Comparison of ENCODE assay signal across 22 cellular contexts in the genomic region with DNA sequence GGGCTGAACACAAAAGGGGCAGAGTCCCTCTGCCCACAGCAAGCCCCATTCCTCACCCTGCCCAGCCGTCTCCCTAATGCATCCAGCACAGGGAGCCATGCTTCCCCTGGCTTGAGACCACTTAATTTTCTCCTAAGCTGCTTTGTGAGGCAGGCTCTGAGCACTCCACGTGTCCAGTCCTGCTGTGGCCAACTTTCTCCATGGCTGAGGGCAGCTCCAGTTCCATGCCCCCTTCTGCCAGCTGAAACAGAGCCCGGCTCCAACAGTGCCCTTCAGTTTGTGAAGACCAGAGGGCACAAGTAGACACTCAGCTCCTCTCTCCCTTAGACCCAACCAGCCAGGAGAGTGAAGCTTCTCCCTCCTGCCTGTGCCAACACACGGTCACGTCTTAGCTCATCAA. TPM values are rescaled to one million over a fixed set of nuclear protein-coding genes. Genes with fewer than 3 reads are reported as not detected.
"Had no signal": no experiment of that assay in that cellular context is flagged by ENCODE, and none has a peak within 500 bp of the region (broad histone marks: within the 10 kb centered on the region; RNA-seq: fewer than 3 reads in every experiment).

No MANE protein-coding gene starts in this region.

- H3K4me1 ChIP-seq: body of pancreas, lower lobe of right lung, tibial artery had no signal

- H3K9me3 ChIP-seq: body of pancreas, esophagus squamous epithelium, gastroesophageal sphincter, lower lobe of right lung, neutrophil, ovary, tibial artery had no signal

- H3K36me3 ChIP-seq: esophagus squamous epithelium, gastroesophageal sphincter, heart right ventricle, lower lobe of right lung, neutrophil, ovary, tibial artery had no signal

- H3K27ac Mint-ChIP-seq: activated CD4-positive, alpha-beta memory T cell treated with anti-CD3 and anti-CD28 coated beads, Interleukin-2, amount 10 ng/mL, durations not matched to agents 7 days and 5 days; activated naive CD8-positive, alpha-beta T cell treated with anti-CD3 and anti-CD28 coated beads, Interleukin-2, amount 50 U/mL, for 24 hours; naive thymus-derived CD8-positive, alpha-beta T cell; T-helper 17 cell had no signal

- H3K4me1 Mint-ChIP-seq: naive thymus-derived CD8-positive, alpha-beta T cell had no signal

- H3K27me3 ChIP-seq: body of pancreas, esophagus squamous epithelium, heart right ventricle, ovary had no signal

- H3K36me3 Mint-ChIP-seq: naive thymus-derived CD8-positive, alpha-beta T cell had no signal

- H3K9me3 Mint-ChIP-seq: activated CD4-positive, alpha-beta memory T cell treated with anti-CD3 and anti-CD28 coated beads, Interleukin-2, amount 10 ng/mL, durations not matched to agents 7 days and 5 days; activated naive CD8-positive, alpha-beta T cell treated with anti-CD3 and anti-CD28 coated beads, Interleukin-2, amount 50 U/mL, for 24 hours; naive thymus-derived CD8-positive, alpha-beta T cell had no signal

- DNase-seq: activated CD4-positive, alpha-beta memory T cell treated with anti-CD3 and anti-CD28 coated beads, Interleukin-2, amount 10 ng/mL, durations not matched to agents 7 days and 5 days; activated CD4-positive, alpha-beta T cell treated with anti-CD3 and anti-CD28 coated beads for 48 hours; activated CD4-positive, CD25-positive, alpha-beta regulatory T cell; activated gamma-delta T cell; activated naive CD4-positive, alpha-beta T cell treated with anti-CD3 and anti-CD28 coated beads, Interleukin-2, amount 50 U/mL, for 16 hours; activated naive CD8-positive, alpha-beta T cell treated with anti-CD3 and anti-CD28 coated beads, Interleukin-2, amount 50 U/mL, for 24 hours; body of pancreas; esophagus squamous epithelium; heart right ventricle; lower lobe of right lung; naive thymus-derived CD8-positive, alpha-beta T cell; ovary; right cardiac atrium; stimulated activated CD4-positive, alpha-beta T cell treated with anti-CD3 and anti-CD28 coated beads, Interleukin-4, amount 100 ng/mL, for 4 hours; stimulated activated naive CD8-positive, alpha-beta T cell treated with anti-CD3 and anti-CD28 coated beads, Interleukin-15, Interleukin-2, amounts not matched to agents 100 U/mL and 50 U/mL, for 24 hours; SW 1271; T-helper 17 cell; tibial artery had no signal

- H3K4me3 Mint-ChIP-seq: activated CD4-positive, alpha-beta memory T cell treated with anti-CD3 and anti-CD28 coated beads, Interleukin-2, amount 10 ng/mL, durations not matched to agents 7 days and 5 days; activated naive CD8-positive, alpha-beta T cell treated with anti-CD3 and anti-CD28 coated beads, Interleukin-2, amount 50 U/mL, for 24 hours; naive thymus-derived CD8-positive, alpha-beta T cell; T-helper 17 cell had no signal

- H3K4me3 ChIP-seq: body of pancreas, coronary artery, esophagus squamous epithelium, gastroesophageal sphincter, heart right ventricle, lower lobe of right lung, ovary, tibial artery had no signal

- ATAC-seq: activated naive CD8-positive, alpha-beta T cell treated with anti-CD3 and anti-CD28 coated beads, Interleukin-2, amount 50 U/mL, for 24 hours; body of pancreas; gastroesophageal sphincter; heart right ventricle; left lobe of liver; lower lobe of right lung; naive thymus-derived CD8-positive, alpha-beta T cell; right cardiac atrium; stimulated activated naive CD8-positive, alpha-beta T cell treated with anti-CD3 and anti-CD28 coated beads, Interleukin-15, Interleukin-2, amounts not matched to agents 100 U/mL and 50 U/mL, for 24 hours; T-helper 17 cell had no signal

- H3K27ac ChIP-seq: body of pancreas, coronary artery, esophagus squamous epithelium, gastroesophageal sphincter, heart right ventricle, lower lobe of right lung, neutrophil, ovary, tibial artery had no signal

- H3K27me3 Mint-ChIP-seq: activated CD4-positive, alpha-beta memory T cell treated with anti-CD3 and anti-CD28 coated beads, Interleukin-2, amount 10 ng/mL, durations not matched to agents 7 days and 5 days had no signal

RNA-seq across cellular contexts. Expression of a gene that starts 33.8 kb away (rescaled TPM):
- total RNA-seq: activated CD4-positive, alpha-beta memory T cell treated with anti-CD3 and anti-CD28 coated beads, Interleukin-2, amount 10 ng/mL, durations not matched to agents 7 days and 5 days had no signal
